ENCODE assay signal across 3 cellular contexts in the genomic region with DNA sequence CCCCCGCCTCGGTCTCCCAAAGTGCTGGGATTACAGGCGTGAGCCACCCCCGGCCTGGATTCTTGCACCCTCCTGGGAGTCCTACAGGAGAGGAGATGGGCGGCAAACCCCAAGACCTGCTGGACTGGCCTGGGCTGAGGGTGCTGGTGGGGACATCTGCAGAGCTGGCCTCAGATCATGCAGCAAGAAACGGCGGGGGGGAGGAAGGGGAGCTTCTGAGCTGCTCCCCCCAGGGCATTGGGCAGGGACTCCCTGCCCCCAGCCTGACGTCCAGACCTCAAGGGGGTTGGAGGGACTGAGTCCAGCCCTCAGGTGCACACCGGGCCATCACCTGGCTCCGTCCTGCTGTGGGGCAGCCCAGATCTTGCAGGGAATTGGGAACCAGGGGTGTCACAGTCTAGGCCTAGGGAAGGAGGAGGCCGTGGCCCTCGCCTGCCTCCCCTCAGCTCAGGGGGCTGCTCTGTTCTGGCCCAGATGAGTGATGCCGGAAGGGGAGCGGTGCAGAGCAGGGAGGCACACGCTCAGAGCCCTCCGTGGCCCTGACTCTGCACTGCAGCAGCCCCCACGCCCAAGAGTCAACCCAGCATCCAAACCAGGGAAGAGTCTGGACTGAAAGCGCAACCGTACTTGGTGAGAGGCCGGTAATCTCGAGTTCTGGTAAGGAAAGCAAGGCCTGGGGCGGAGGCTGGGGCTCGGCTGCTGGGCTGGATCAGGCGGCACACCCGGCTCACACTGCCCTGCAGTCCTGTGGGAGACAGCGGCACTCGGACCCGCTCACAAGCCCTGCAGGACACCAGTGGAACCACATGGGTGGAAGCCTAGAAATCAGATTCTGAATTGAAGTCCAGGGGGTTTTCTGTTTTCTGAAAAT.
TF ChIP-seq lines count a peak whose summit lies in the region.

No MANE protein-coding gene starts in this region.

TF ChIP-seq in SK-N-SH, 30 proteins besides CTCF, POLR2A, EP300 and RAD21:
- TF ChIP-seq SIN3A (IDR thresholded peaks at IDR 0.05; ENCODE audit: borderline replicate concordance, low read depth, low read length) (no peak), ELF1 (IDR thresholded peaks at IDR 0.05) (no peak), RCOR1 (IDR thresholded peaks at IDR 0.05; ENCODE audit: low read length) (no peak), GATA2 (CRISPR knock-in tag; IDR thresholded peaks at IDR 0.05) (no peak), JUND (IDR thresholded peaks at IDR 0.05) (no peak), FOSL2 (IDR thresholded peaks at IDR 0.05; ENCODE audit: borderline replicate concordance, low read depth) (no peak), GABPA (IDR thresholded peaks at IDR 0.05; ENCODE audit: low read depth) (no peak), NRF1 (IDR thresholded peaks at IDR 0.05; ENCODE audit: low read depth, low read length) (no peak), MAX (IDR thresholded peaks at IDR 0.05; ENCODE audit: low read depth) (no peak), FOXJ3 (CRISPR knock-in tag; IDR thresholded peaks at IDR 0.05) (no peak), NFIC (IDR thresholded peaks at IDR 0.05; ENCODE audit: borderline replicate concordance) (no peak), TEAD4 (IDR thresholded peaks at IDR 0.05; ENCODE audit: borderline replicate concordance, insufficient read depth) (no peak), RXRA (IDR thresholded peaks at IDR 0.05; ENCODE audit: borderline replicate concordance, low read depth) (no peak)
- TF ChIP-seq, protein P1, sequence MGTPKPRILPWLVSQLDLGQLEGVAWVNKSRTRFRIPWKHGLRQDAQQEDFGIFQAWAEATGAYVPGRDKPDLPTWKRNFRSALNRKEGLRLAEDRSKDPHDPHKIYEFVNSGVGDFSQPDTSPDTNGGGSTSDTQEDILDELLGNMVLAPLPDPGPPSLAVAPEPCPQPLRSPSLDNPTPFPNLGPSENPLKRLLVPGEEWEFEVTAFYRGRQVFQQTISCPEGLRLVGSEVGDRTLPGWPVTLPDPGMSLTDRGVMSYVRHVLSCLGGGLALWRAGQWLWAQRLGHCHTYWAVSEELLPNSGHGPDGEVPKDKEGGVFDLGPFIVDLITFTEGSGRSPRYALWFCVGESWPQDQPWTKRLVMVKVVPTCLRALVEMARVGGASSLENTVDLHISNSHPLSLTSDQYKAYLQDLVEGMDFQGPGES (IDR thresholded peaks at IDR 0.05; ENCODE audit: low read depth, low read length): no peak
TF ChIP-seq in SK-N-SH: peak in this region for 0.

TF ChIP-seq in SK-N-SH treated with all-trans-retinoic acid at 6 μM for 48 hours, 23 proteins besides CTCF, POLR2A, EP300 and RAD21:
- TF ChIP-seq PPARA (CRISPR knock-in tag; IDR thresholded peaks at IDR 0.05; ENCODE audit: borderline replicate concordance): no peak
- no peak for TF ChIP-seq GLIS3 (CRISPR knock-in tag; IDR thresholded peaks at IDR 0.05)
- TF ChIP-seq, protein P2, sequence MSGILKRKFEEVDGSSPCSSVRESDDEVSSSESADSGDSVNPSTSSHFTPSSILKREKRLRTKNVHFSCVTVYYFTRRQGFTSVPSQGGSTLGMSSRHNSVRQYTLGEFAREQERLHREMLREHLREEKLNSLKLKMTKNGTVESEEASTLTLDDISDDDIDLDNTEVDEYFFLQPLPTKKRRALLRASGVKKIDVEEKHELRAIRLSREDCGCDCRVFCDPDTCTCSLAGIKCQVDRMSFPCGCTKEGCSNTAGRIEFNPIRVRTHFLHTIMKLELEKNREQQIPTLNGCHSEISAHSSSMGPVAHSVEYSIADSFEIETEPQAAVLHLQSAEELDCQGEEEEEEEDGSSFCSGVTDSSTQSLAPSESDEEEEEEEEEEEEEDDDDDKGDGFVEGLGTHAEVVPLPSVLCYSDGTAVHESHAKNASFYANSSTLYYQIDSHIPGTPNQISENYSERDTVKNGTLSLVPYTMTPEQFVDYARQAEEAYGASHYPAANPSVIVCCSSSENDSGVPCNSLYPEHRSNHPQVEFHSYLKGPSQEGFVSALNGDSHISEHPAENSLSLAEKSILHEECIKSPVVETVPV (CRISPR knock-in tag; IDR thresholded peaks at IDR 0.05): no peak
- TF ChIP-seq, protein P3, sequence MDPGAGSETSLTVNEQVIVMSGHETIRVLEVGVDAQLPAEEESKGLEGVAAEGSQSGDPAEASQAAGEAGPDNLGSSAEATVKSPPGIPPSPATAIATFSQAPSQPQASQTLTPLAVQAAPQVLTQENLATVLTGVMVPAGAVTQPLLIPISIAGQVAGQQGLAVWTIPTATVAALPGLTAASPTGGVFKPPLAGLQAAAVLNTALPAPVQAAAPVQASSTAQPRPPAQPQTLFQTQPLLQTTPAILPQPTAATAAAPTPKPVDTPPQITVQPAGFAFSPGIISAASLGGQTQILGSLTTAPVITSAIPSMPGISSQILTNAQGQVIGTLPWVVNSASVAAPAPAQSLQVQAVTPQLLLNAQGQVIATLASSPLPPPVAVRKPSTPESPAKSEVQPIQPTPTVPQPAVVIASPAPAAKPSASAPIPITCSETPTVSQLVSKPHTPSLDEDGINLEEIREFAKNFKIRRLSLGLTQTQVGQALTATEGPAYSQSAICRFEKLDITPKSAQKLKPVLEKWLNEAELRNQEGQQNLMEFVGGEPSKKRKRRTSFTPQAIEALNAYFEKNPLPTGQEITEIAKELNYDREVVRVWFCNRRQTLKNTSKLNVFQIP (CRISPR knock-in tag; IDR thresholded peaks at IDR 0.05; ENCODE audit: borderline replicate concordance, low read depth): no peak
- no peak for TF ChIP-seq ZFP3 (CRISPR knock-in tag; IDR thresholded peaks at IDR 0.05)
- no peak for TF ChIP-seq CSDC2 (CRISPR knock-in tag; IDR thresholded peaks at IDR 0.05)
- TF ChIP-seq ZNF70 (CRISPR knock-in tag; IDR thresholded peaks at IDR 0.05): no peak
- no peak for TF ChIP-seq ZFP30 (CRISPR knock-in tag; IDR thresholded peaks at IDR 0.05)
- no peak for TF ChIP-seq TCF4 (CRISPR knock-in tag; IDR thresholded peaks at IDR 0.05; ENCODE audit: borderline replicate concordance)
- no peak for TF ChIP-seq ISL1 (CRISPR knock-in tag; IDR thresholded peaks at IDR 0.05)
- no peak for TF ChIP-seq OSR1 (CRISPR knock-in tag; IDR thresholded peaks at IDR 0.05)
- TF ChIP-seq ZNF565 (CRISPR knock-in tag; conservative IDR thresholded peaks at IDR 0.05; ENCODE audit: low read depth): no peak
- TF ChIP-seq BACH2 (CRISPR knock-in tag; IDR thresholded peaks at IDR 0.05; ENCODE audit: borderline replicate concordance): no peak
- TF ChIP-seq ZNF8 (CRISPR knock-in tag; IDR thresholded peaks at IDR 0.05): no peak
- no peak for TF ChIP-seq ZC3H10 (CRISPR knock-in tag; IDR thresholded peaks at IDR 0.05)
- no peak for TF ChIP-seq PATZ1 (CRISPR knock-in tag; IDR thresholded peaks at IDR 0.05; ENCODE audit: borderline replicate concordance)
- TF ChIP-seq SNAI2 (CRISPR knock-in tag; IDR thresholded peaks at IDR 0.05): no peak

TF ChIP-seq in H1, 55 proteins besides CTCF, POLR2A, EP300 and RAD21:
- no peak for TF ChIP-seq POLR2AphosphoS5 (IDR thresholded peaks at IDR 0.05; ENCODE audit: low read depth, low read length)
- TF ChIP-seq JUND (IDR thresholded peaks at IDR 0.05; ENCODE audit: low read length): no peak
- TF ChIP-seq EGR1 (IDR thresholded peaks at IDR 0.05; ENCODE audit: borderline replicate concordance, low read depth, low read length): no peak
- no peak for TF ChIP-seq SIX5 (IDR thresholded peaks at IDR 0.05; ENCODE audit: low read depth, low read length)
- TF ChIP-seq, protein P4, sequence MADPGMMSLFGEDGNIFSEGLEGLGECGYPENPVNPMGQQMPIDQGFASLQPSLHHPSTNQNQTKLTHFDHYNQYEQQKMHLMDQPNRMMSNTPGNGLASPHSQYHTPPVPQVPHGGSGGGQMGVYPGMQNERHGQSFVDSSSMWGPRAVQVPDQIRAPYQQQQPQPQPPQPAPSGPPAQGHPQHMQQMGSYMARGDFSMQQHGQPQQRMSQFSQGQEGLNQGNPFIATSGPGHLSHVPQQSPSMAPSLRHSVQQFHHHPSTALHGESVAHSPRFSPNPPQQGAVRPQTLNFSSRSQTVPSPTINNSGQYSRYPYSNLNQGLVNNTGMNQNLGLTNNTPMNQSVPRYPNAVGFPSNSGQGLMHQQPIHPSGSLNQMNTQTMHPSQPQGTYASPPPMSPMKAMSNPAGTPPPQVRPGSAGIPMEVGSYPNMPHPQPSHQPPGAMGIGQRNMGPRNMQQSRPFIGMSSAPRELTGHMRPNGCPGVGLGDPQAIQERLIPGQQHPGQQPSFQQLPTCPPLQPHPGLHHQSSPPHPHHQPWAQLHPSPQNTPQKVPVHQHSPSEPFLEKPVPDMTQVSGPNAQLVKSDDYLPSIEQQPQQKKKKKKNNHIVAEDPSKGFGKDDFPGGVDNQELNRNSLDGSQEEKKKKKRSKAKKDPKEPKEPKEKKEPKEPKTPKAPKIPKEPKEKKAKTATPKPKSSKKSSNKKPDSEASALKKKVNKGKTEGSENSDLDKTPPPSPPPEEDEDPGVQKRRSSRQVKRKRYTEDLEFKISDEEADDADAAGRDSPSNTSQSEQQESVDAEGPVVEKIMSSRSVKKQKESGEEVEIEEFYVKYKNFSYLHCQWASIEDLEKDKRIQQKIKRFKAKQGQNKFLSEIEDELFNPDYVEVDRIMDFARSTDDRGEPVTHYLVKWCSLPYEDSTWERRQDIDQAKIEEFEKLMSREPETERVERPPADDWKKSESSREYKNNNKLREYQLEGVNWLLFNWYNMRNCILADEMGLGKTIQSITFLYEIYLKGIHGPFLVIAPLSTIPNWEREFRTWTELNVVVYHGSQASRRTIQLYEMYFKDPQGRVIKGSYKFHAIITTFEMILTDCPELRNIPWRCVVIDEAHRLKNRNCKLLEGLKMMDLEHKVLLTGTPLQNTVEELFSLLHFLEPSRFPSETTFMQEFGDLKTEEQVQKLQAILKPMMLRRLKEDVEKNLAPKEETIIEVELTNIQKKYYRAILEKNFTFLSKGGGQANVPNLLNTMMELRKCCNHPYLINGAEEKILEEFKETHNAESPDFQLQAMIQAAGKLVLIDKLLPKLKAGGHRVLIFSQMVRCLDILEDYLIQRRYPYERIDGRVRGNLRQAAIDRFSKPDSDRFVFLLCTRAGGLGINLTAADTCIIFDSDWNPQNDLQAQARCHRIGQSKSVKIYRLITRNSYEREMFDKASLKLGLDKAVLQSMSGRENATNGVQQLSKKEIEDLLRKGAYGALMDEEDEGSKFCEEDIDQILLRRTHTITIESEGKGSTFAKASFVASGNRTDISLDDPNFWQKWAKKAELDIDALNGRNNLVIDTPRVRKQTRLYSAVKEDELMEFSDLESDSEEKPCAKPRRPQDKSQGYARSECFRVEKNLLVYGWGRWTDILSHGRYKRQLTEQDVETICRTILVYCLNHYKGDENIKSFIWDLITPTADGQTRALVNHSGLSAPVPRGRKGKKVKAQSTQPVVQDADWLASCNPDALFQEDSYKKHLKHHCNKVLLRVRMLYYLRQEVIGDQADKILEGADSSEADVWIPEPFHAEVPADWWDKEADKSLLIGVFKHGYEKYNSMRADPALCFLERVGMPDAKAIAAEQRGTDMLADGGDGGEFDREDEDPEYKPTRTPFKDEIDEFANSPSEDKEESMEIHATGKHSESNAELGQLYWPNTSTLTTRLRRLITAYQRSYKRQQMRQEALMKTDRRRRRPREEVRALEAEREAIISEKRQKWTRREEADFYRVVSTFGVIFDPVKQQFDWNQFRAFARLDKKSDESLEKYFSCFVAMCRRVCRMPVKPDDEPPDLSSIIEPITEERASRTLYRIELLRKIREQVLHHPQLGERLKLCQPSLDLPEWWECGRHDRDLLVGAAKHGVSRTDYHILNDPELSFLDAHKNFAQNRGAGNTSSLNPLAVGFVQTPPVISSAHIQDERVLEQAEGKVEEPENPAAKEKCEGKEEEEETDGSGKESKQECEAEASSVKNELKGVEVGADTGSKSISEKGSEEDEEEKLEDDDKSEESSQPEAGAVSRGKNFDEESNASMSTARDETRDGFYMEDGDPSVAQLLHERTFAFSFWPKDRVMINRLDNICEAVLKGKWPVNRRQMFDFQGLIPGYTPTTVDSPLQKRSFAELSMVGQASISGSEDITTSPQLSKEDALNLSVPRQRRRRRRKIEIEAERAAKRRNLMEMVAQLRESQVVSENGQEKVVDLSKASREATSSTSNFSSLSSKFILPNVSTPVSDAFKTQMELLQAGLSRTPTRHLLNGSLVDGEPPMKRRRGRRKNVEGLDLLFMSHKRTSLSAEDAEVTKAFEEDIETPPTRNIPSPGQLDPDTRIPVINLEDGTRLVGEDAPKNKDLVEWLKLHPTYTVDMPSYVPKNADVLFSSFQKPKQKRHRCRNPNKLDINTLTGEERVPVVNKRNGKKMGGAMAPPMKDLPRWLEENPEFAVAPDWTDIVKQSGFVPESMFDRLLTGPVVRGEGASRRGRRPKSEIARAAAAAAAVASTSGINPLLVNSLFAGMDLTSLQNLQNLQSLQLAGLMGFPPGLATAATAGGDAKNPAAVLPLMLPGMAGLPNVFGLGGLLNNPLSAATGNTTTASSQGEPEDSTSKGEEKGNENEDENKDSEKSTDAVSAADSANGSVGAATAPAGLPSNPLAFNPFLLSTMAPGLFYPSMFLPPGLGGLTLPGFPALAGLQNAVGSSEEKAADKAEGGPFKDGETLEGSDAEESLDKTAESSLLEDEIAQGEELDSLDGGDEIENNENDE (IDR thresholded peaks at IDR 0.05; ENCODE audit: insufficient replicate concordance, low read length): no peak
- no peak for TF ChIP-seq CTBP2 (IDR thresholded peaks at IDR 0.05; ENCODE audit: borderline replicate concordance, insufficient read depth, insufficient read length, low read length)
